Comparison of ENCODE assay signal across 20 cellular contexts in genomic region chr7:19674266-19674960, GRCh38. TPM values are rescaled to one million over a fixed set of nuclear protein-coding genes. Genes with fewer than 3 reads are reported as not detected.
DNase-seq lines count a peak whose midpoint lies in the region; FAIRE-seq and TF ChIP-seq lines count a peak whose summit lies in the region.
"Had no signal": no experiment of that assay in that cellular context is flagged by ENCODE, and none has a peak within 500 bp of the region (broad histone marks: within the 10 kb centered on the region; RNA-seq: fewer than 3 reads in every experiment).

No MANE protein-coding gene starts in this region.

- H3K9me3 ChIP-seq in BLaER1 (no peaks in the 10 kb centered on the region), keratinocyte (ENCODE audit: control insufficient read depth, low read depth, low read length) (no peaks in the 10 kb centered on the region)
- H3K9me3 ChIP-seq: ascending aorta, sigmoid colon, SK-N-SH had no signal

- DNase-seq in M059J (ENCODE audit: low read depth) (peak; percentile 39), bronchial epithelial cell (ENCODE audit: low read depth) (peak; percentile 81), keratinocyte (ENCODE audit: low read depth, low spot score) (no peak), NCI-H2081 (lab: John Stamatoyannopoulos, UW) (no peak), NCI-H526 treated with DMSO at 0.1 percent for 48 hours (lab: John Stamatoyannopoulos, UW) (no peak), GM19240 (ENCODE audit: insufficient read length, low spot score) (no peak)
- no peak for DNase-seq in activated CD4-positive, alpha-beta T cell treated with anti-CD3 and anti-CD28 coated beads, Interleukin-2, amount 50 U/mL, for 48 hours
- DNase-seq: activated CD4-positive, alpha-beta T cell treated with anti-CD3 and anti-CD28 coated beads, Interleukin-2, amount 10 ng/mL, durations not matched to agents 24 days and 14 days; activated naive CD4-positive, alpha-beta T cell; activated T-cell treated with anti-CD3 and anti-CD28 coated beads for 4 hours; head of caudate nucleus; immature natural killer cell; Kasumi-1; NCI-H1436; NCI-H2227 treated with DMSO at 0.1 percent for 48 hours; sigmoid colon; SK-N-SH had no signal

- no peaks in the 10 kb centered on the region for H3K9me1 ChIP-seq in keratinocyte (ENCODE audit: control insufficient read depth, extremely low read depth, insufficient read depth, low read length)

- peak overlapping the region; percentile 46; the same call in 1 of the 2 replicates for H3K9ac ChIP-seq in BLaER1
- H3K9ac ChIP-seq in keratinocyte (ENCODE audit: control insufficient read depth, extremely low read depth, insufficient read depth, low read length) = no peak overlapping the region
- H3K9ac ChIP-seq: parathyroid adenoma, SK-N-SH had no signal

- TF ChIP-seq CTCF in bronchial epithelial cell (IDR thresholded peaks at IDR 0.05; ENCODE audit: insufficient read depth, low read length, severe bottlenecking) = no peak
- no peak for TF ChIP-seq CTCF in keratinocyte (optimal IDR thresholded peaks at IDR 0.05 in 1 of 3, IDR thresholded peaks at IDR 0.05 in 1 of 3, conservative IDR thresholded peaks at IDR 0.05 in 1 of 3; ENCODE audit: extremely low read depth in 1 of 3, insufficient read depth in 2 of 3, low read length in 3 of 3)

- H3K27ac ChIP-seq in BLaER1 (peak overlapping the region; percentile 61; the same call in 1 of the 2 replicates), keratinocyte (ENCODE audit: control insufficient read depth, insufficient read depth, low read length) (no peak overlapping the region)
- H3K27ac ChIP-seq: ascending aorta, parathyroid adenoma, sigmoid colon had no signal

- FAIRE-seq in bronchial epithelial cell (lab: Jason Lieb, UNC) (no peak), keratinocyte (lab: Jason Lieb, UNC) (no peak)

- H3K4me2 ChIP-seq in BLaER1 = peak overlapping the region; percentile 71
- peak overlapping the region; percentile 30 for H3K4me2 ChIP-seq in keratinocyte (ENCODE audit: control insufficient read depth, extremely low read depth, insufficient read depth, low read depth, low read length)
- H3K4me2 ChIP-seq: SK-N-SH had no signal

- H3K79me2 ChIP-seq in keratinocyte (ENCODE audit: control insufficient read depth, insufficient read depth, low read length) = no peaks in the 10 kb centered on the region
- H3K79me2 ChIP-seq: parathyroid adenoma had no signal

- H3K27me3 ChIP-seq in BLaER1 = no peaks in the 10 kb centered on the region
- no peaks in the 10 kb centered on the region for H3K27me3 ChIP-seq in bronchial epithelial cell (ENCODE audit: control insufficient read depth, insufficient read depth, low read length)
- H3K27me3 ChIP-seq in keratinocyte (ENCODE audit: control insufficient read depth, extremely low read depth, insufficient read depth, low read length) = no peaks in the 10 kb centered on the region
- H3K27me3 ChIP-seq: ascending aorta, sigmoid colon had no signal

- H2AFZ ChIP-seq in keratinocyte (ENCODE audit: control insufficient read depth, low read length) = peak overlapping the region; percentile 81
- H2AFZ ChIP-seq: parathyroid adenoma had no signal

- dilution Hi-C loops in keratinocyte (cut with MboI; ENCODE audit: extremely low pct_ligation_motif_present, low sequenced_read_pairs) = no loop called here

- no peaks in the 10 kb centered on the region for H3K36me3 ChIP-seq in BLaER1
- no peaks in the 10 kb centered on the region for H3K36me3 ChIP-seq in bronchial epithelial cell (ENCODE audit: control insufficient read depth, insufficient read depth, low read length)
- H3K36me3 ChIP-seq in keratinocyte (ENCODE audit: control insufficient read depth in 2 of 2, extremely low read depth in 1 of 2, insufficient read depth in 2 of 2, low read length in 2 of 2) = no peaks in the 10 kb centered on the region
- H3K36me3 ChIP-seq: ascending aorta, sigmoid colon had no signal

- H3K4me1 ChIP-seq in BLaER1 (peaks cover 49% of the 10 kb centered on the region), keratinocyte (ENCODE audit: control insufficient read depth, extremely low read depth, insufficient read depth, low read length) (peaks cover 3% of the 10 kb centered on the region)
- H3K4me1 ChIP-seq: ascending aorta, parathyroid adenoma, sigmoid colon had no signal

- H4K20me1 ChIP-seq in BLaER1 (no peaks in the 10 kb centered on the region), keratinocyte (ENCODE audit: control insufficient read depth, extremely low read depth, insufficient read depth, low read length) (no peaks in the 10 kb centered on the region)

- H3K4me3 ChIP-seq in BLaER1 = no peak overlapping the region
- H3K4me3 ChIP-seq in bronchial epithelial cell (ENCODE audit: low read depth, low read length) = no peak overlapping the region
- H3K4me3 ChIP-seq in keratinocyte (ENCODE audit: control insufficient read depth in 2 of 3, extremely low read depth in 1 of 3, insufficient read depth in 2 of 3, low read depth in 1 of 3, low read length in 3 of 3) = peak overlapping the region in 1 of 3 experiments; percentile 20
- H3K4me3 ChIP-seq: ascending aorta, sigmoid colon had no signal

RNA-seq across cellular contexts. Expression of gene POLR1F, which starts 34.4 kb away (rescaled TPM):
- total RNA-seq in M059J (2014; rRNA removed; shearing (Covaris generic)) = 25.1 and 27.3 TPM in 2 replicates
- total RNA-seq in bronchial epithelial cell = 12.3 and 21.1 TPM in 2 replicates
- 11.3 to 22.4 TPM (median 16.1 TPM) in 3 replicates for polyA plus RNA-seq in keratinocyte
- 16.7 TPM for polyA plus RNA-seq in keratinocyte (2011; ENCODE audit: low read depth)
- 10.6 and 17.2 TPM in 2 replicates for polyA plus RNA-seq in keratinocyte (2011; cell fraction: cytosol; rRNA removed)
- 10.7 and 16.4 TPM in 2 replicates for polyA plus RNA-seq in keratinocyte (2011; cell fraction: nucleus; rRNA removed)
- polyA plus RNA-seq in keratinocyte (2012; ENCODE audit: low replicate concordance) = 9.7 and 12.8 TPM in 2 replicates
- polyA minus RNA-seq in keratinocyte = 5.3 to 17.4 TPM (median 11.4 TPM) in 3 replicates
- polyA minus RNA-seq in keratinocyte (2011; cell fraction: cytosol; rRNA and poly(A)+ RNA removed) = 11.1 TPM
- 8.2 and 11.8 TPM in 2 replicates for polyA minus RNA-seq in keratinocyte (2011; cell fraction: nucleus; rRNA and poly(A)+ RNA removed)

Comparison
In these comparisons a context has a peak if more than half of its experiments do, and no peak if none do; other contexts are left out.
1. DNase-seq: peak in M059J (single experiment) and bronchial epithelial cell (single experiment); none in keratinocyte (single experiment), activated CD4-positive, alpha-beta T cell treated with anti-CD3 and anti-CD28 coated beads, Interleukin-2, amount 50 U/mL, for 48 hours (0 of 2), NCI-H2081 (0 of 2), NCI-H526 treated with DMSO at 0.1 percent for 48 hours (single experiment) and GM19240 (single experiment).